ENCODE assay signal across 1 cellular context in the genomic region with DNA sequence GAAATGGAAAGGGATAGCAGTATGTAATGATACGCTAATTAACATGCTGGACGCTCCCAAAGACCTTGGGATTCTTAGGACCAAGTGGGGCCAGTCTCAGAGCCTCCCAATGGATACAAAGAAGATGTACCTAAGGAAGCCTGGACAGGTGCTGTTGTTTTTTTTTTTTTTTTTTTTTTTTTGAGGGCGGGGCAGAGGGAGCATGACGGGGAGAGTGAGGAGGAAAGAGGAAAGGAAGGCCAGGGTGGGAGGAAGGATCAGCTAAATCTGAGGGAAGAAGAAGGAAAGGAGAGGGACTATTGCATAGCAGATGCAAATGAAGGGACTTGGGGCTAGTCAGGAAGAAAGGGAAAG.
TF ChIP-seq lines count a peak whose summit lies in the region.

No MANE protein-coding gene starts in this region.

TF ChIP-seq in HepG2, 621 proteins besides CTCF, POLR2A, EP300 and RAD21:
- TF ChIP-seq KLF16 (CRISPR knock-in tag; IDR thresholded peaks at IDR 0.05) (no peak), AGO1 (IDR thresholded peaks at IDR 0.05; ENCODE audit: low read depth, low read length, poor library complexity, severe bottlenecking) (no peak), NFKBIZ (CRISPR knock-in tag; IDR thresholded peaks at IDR 0.05) (no peak), TP53 (CRISPR knock-in tag; conservative IDR thresholded peaks at IDR 0.05) (no peak)
- TF ChIP-seq, protein P1, sequence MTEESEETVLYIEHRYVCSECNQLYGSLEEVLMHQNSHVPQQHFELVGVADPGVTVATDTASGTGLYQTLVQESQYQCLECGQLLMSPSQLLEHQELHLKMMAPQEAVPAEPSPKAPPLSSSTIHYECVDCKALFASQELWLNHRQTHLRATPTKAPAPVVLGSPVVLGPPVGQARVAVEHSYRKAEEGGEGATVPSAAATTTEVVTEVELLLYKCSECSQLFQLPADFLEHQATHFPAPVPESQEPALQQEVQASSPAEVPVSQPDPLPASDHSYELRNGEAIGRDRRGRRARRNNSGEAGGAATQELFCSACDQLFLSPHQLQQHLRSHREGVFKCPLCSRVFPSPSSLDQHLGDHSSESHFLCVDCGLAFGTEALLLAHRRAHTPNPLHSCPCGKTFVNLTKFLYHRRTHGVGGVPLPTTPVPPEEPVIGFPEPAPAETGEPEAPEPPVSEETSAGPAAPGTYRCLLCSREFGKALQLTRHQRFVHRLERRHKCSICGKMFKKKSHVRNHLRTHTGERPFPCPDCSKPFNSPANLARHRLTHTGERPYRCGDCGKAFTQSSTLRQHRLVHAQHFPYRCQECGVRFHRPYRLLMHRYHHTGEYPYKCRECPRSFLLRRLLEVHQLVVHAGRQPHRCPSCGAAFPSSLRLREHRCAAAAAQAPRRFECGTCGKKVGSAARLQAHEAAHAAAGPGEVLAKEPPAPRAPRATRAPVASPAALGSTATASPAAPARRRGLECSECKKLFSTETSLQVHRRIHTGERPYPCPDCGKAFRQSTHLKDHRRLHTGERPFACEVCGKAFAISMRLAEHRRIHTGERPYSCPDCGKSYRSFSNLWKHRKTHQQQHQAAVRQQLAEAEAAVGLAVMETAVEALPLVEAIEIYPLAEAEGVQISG (CRISPR knock-in tag; IDR thresholded peaks at IDR 0.05) = no peak
- TF ChIP-seq, protein P2, sequence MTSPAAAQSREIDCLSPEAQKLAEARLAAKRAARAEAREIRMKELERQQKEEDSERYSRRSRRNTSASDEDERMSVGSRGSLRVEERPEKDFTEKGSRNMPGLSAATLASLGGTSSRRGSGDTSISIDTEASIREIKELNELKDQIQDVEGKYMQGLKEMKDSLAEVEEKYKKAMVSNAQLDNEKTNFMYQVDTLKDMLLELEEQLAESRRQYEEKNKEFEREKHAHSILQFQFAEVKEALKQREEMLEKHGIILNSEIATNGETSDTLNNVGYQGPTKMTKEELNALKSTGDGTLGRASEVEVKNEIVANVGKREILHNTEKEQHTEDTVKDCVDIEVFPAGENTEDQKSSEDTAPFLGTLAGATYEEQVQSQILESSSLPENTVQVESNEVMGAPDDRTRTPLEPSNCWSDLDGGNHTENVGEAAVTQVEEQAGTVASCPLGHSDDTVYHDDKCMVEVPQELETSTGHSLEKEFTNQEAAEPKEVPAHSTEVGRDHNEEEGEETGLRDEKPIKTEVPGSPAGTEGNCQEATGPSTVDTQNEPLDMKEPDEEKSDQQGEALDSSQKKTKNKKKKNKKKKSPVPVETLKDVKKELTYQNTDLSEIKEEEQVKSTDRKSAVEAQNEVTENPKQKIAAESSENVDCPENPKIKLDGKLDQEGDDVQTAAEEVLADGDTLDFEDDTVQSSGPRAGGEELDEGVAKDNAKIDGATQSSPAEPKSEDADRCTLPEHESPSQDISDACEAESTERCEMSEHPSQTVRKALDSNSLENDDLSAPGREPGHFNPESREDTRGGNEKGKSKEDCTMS (CRISPR knock-in tag; conservative IDR thresholded peaks at IDR 0.05) = no peak
TF ChIP-seq in HepG2: peak in this region for 0.
